In genomic region chr19:15373644-15374043, GRCh38 we compare ENCODE assay signal across 18 cellular contexts.
"Had no signal": no experiment of that assay in that cellular context is flagged by ENCODE, and none has a peak within 500 bp of the region (broad histone marks: within the 10 kb centered on the region; RNA-seq: fewer than 3 reads in every experiment).

No MANE protein-coding gene starts in this region.

- H3K9me3 ChIP-seq: lower lobe of right lung, pancreas, testis had no signal

- H2AFZ ChIP-seq: neural progenitor cell had no signal

- H3K4me3 Mint-ChIP-seq: activated naive CD4-positive, alpha-beta T cell treated with anti-CD3 and anti-CD28 coated beads for 36 hours; activated naive CD8-positive, alpha-beta T cell treated with anti-CD3 and anti-CD28 coated beads, Interleukin-2, amount 50 U/mL, for 24 hours; activated T-helper 17 cell treated with anti-CD3 and anti-CD28 coated beads, Interleukin-2, amount 50 U/mL, for 72 hours; mesothelial cell of epicardium; neural progenitor cell; stimulated activated naive CD8-positive, alpha-beta T cell treated with anti-CD3 and anti-CD28 coated beads, Interleukin-15, Interleukin-2, amounts not matched to agents 100 ng/mL and 50 ng/mL, for 24 hours; T-cell had no signal

- H3K4me1 ChIP-seq: neural progenitor cell had no signal

- H3K9ac ChIP-seq: neural progenitor cell had no signal

- H3K27ac Mint-ChIP-seq: activated naive CD4-positive, alpha-beta T cell treated with anti-CD3 and anti-CD28 coated beads for 36 hours; activated naive CD8-positive, alpha-beta T cell treated with anti-CD3 and anti-CD28 coated beads, Interleukin-2, amount 50 U/mL, for 24 hours; activated T-helper 17 cell treated with anti-CD3 and anti-CD28 coated beads, Interleukin-2, amount 50 U/mL, for 72 hours; mesothelial cell of epicardium; neural progenitor cell; stimulated activated naive CD8-positive, alpha-beta T cell treated with anti-CD3 and anti-CD28 coated beads, Interleukin-15, Interleukin-2, amounts not matched to agents 100 ng/mL and 50 ng/mL, for 24 hours; T-cell had no signal

- H3K27ac ChIP-seq: neural progenitor cell, pancreas, testis had no signal

- DNase-seq: activated CD4-positive, CD25-positive, alpha-beta regulatory T cell treated with anti-CD3 and anti-CD28 coated beads, Interleukin-2, amount 50 U/mL, for 72 hours; activated naive CD4-positive, alpha-beta T cell treated with anti-CD3 and anti-CD28 coated beads for 36 hours; activated naive CD8-positive, alpha-beta T cell treated with anti-CD3 and anti-CD28 coated beads, Interleukin-2, amount 50 U/mL, for 24 hours; erythroblast; kidney glomerular epithelial cell; lower lobe of right lung; stimulated activated CD4-positive, alpha-beta T cell treated with anti-CD3 and anti-CD28 coated beads, Interleukin-15, amount 100 ng/mL, for 24 hours; stimulated activated CD4-positive, alpha-beta T cell treated with anti-CD3 and anti-CD28 coated beads, Interleukin-4, amount 100 ng/mL, for 24 hours; T-cell; T1000; testis had no signal

- H3K9me3 Mint-ChIP-seq: activated naive CD4-positive, alpha-beta T cell treated with anti-CD3 and anti-CD28 coated beads for 36 hours; activated naive CD8-positive, alpha-beta T cell treated with anti-CD3 and anti-CD28 coated beads, Interleukin-2, amount 50 U/mL, for 24 hours; activated T-helper 17 cell treated with anti-CD3 and anti-CD28 coated beads, Interleukin-2, amount 50 U/mL, for 72 hours; mesothelial cell of epicardium; neural progenitor cell; stimulated activated naive CD8-positive, alpha-beta T cell treated with anti-CD3 and anti-CD28 coated beads, Interleukin-15, Interleukin-2, amounts not matched to agents 100 ng/mL and 50 ng/mL, for 24 hours; T-cell had no signal

- FAIRE-seq: astrocyte, bronchial epithelial cell, pancreas had no signal

- H3K27me3 ChIP-seq: neural progenitor cell, pancreas, testis had no signal

- H3K4me3 ChIP-seq: neural progenitor cell, pancreas, testis had no signal

- ATAC-seq: activated naive CD8-positive, alpha-beta T cell treated with anti-CD3 and anti-CD28 coated beads, Interleukin-2, amount 50 U/mL, for 24 hours; activated T-helper 17 cell treated with anti-CD3 and anti-CD28 coated beads, Interleukin-2, amount 50 U/mL, for 72 hours; lower lobe of right lung; pancreas; T-cell had no signal

- H3K27me3 Mint-ChIP-seq: activated naive CD8-positive, alpha-beta T cell treated with anti-CD3 and anti-CD28 coated beads, Interleukin-2, amount 50 U/mL, for 24 hours; activated T-helper 17 cell treated with anti-CD3 and anti-CD28 coated beads, Interleukin-2, amount 50 U/mL, for 72 hours; stimulated activated naive CD8-positive, alpha-beta T cell treated with anti-CD3 and anti-CD28 coated beads, Interleukin-15, Interleukin-2, amounts not matched to agents 100 ng/mL and 50 ng/mL, for 24 hours; T-cell had no signal

- H3K4me2 ChIP-seq: neural progenitor cell had no signal
